1 cellular context compared by ENCODE assay signal in the genomic region with DNA sequence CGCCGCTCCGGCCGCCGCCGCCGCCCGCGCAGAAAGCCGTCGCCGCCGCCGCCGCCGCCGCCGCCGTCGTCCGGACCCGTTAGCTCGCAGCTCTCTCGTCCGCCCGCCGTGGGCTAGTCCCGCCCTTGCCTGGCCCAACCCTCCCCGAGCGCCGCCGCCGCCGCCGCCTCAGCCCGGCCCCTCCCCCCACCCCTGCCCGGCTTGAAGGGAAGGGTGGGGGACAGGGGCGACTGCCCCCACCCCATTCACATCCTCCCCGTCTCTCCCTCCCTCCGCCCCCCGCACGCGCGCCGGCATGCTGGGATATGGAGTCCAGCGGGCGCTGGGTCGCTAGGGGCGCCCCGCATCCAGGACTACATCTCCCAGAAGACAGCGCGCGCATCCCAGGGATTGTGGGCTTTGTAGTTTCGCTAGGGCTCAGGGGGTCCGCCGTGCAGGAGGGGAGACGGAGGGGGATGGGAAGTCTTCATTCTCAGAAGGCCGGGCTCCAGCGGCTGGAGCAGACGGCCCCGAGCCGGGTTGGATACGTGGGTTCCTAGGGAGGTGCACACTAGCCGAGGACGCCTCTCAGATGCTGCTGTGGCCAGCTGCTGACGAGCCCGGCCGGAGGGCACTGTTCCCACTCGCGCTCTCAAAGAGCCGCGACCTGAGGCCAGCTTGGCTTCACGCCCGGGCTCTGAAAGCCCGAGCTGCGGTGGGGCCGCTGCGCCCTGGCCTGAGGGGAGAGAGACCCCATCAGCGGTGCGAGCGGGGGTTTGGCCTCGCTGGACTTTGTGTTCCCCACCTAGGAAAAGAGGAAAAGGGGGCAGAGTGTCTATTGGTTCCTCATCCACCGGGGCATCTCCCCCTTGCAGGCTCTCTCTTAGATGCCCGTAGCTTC.
TF ChIP-seq lines count a peak whose summit lies in the region.

Gene ST3GAL2, minus strand, starts transcription at position 118 of the 880 bp plus-strand sequence. CDS start 40,570 bp downstream, outside the sequence.

TF ChIP-seq in IMR-90, 13 proteins besides CTCF, POLR2A, EP300 and RAD21 (continued from another document):
- TF ChIP-seq, protein P1, sequence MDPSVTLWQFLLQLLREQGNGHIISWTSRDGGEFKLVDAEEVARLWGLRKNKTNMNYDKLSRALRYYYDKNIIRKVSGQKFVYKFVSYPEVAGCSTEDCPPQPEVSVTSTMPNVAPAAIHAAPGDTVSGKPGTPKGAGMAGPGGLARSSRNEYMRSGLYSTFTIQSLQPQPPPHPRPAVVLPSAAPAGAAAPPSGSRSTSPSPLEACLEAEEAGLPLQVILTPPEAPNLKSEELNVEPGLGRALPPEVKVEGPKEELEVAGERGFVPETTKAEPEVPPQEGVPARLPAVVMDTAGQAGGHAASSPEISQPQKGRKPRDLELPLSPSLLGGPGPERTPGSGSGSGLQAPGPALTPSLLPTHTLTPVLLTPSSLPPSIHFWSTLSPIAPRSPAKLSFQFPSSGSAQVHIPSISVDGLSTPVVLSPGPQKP (IDR thresholded peaks at IDR 0.05; ENCODE audit: borderline replicate concordance, low read depth, low read length): no peak
- TF ChIP-seq MAZ (IDR thresholded peaks at IDR 0.05; ENCODE audit: borderline replicate concordance, low read depth, low read length) (peak; percentile 100), NFE2L2 (IDR thresholded peaks at IDR 0.05; ENCODE audit: low read depth, low read length) (no peak), BHLHE40 (IDR thresholded peaks at IDR 0.05; ENCODE audit: low read depth, low read length) (0 out of 2 replicates have a peak, but pooled peaks have one; percentile 44), FOS (IDR thresholded peaks at IDR 0.05; ENCODE audit: low read depth, low read length) (no peak), CHD1 (IDR thresholded peaks at IDR 0.05; ENCODE audit: low read depth, low read length) (no peak)
